Comparison of ENCODE assay signal across 8 cellular contexts in the genomic region with DNA sequence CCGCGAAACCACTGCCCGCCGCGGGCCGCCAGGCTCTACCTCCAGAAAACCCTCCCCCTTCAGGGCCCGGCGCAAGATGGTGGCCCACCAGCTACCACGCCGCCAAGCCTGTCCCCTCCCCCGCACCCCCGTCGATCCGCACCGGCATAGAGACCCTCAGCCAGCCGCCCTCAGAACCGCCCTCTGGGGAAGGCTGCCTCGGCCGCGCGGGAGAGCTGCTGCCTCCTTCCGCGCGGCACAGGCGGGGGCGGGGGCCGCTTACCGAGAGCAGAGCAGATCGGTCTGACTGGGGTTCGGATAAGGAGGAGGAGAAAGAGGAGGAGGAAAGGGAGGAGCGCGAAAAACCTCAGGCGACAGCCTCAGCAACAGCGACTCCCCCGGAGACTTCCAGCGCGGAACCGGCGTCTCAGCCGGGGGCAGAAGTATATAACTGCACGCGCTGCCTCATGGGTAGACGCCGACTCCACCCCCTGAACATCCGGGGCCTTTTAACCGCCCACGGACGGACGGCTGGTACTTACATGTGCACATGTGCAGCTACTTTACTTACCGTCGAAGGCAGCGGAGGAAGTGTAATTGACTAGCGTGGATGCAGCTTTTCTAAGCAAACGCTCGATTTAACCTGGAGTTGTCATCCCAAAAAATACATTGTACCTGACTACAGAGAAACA. TPM values are rescaled to one million over a fixed set of nuclear protein-coding genes. Genes with fewer than 3 reads are reported as not detected.
DNase-seq lines count a peak whose midpoint lies in the region; ATAC-seq and TF ChIP-seq lines count a peak whose summit lies in the region.

A gene with protein sequence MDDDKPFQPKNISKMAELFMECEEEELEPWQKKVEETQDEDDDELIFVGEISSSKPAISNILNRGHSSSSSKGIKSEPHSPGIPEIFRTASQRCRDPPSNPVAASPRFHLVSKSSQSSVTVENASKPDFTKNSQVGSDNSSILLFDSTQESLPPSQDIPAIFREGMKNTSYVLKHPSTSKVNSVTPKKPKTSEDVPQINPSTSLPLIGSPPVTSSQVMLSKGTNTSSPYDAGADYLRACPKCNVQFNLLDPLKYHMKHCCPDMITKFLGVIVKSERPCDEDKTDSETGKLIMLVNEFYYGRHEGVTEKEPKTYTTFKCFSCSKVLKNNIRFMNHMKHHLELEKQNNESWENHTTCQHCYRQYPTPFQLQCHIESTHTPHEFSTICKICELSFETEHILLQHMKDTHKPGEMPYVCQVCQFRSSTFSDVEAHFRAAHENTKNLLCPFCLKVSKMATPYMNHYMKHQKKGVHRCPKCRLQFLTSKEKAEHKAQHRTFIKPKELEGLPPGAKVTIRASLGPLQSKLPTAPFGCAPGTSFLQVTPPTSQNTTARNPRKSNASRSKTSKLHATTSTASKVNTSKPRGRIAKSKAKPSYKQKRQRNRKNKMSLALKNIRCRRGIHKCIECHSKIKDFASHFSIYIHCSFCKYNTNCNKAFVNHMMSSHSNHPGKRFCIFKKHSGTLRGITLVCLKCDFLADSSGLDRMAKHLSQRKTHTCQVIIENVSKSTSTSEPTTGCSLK (minus strand): TSS at position 400 of the 671 bp plus-strand sequence. CDS start 8,450 bp downstream, outside the sequence.

- ATAC-seq in GM21367 (IDR thresholded peaks at IDR 0.05; ENCODE audit: unreplicated experiment) = peak; percentile 93

- H3K27ac ChIP-seq in endodermal cell (ENCODE audit: low read depth, low read length) = peak within 1 kb of the TSS; percentile 94

- peak within 1 kb of the TSS; percentile 99 for H3K4me3 Mint-ChIP-seq in Calu3 (ENCODE audit: low read depth, unreplicated experiment)
- peak within 1 kb of the TSS; percentile 94 for H3K4me3 Mint-ChIP-seq in endodermal cell

- H3K36me3 Mint-ChIP-seq in Calu3 (ENCODE audit: insufficient read depth, unreplicated experiment) = peaks cover 13% of the 10 kb centered on the region
- no peaks in the 10 kb centered on the region for H3K36me3 Mint-ChIP-seq in endodermal cell (ENCODE audit: low read depth)

- WGBS in endodermal cell (ENCODE audit: insufficient coverage in 1 of 2, insufficient read length in 1 of 2), 2 experiments = 6 to 51% methylated on average over 4 to 49 of the region's 55 CpGs

- H3K27me3 Mint-ChIP-seq in Calu3 (ENCODE audit: unreplicated experiment) (no peaks in the 10 kb centered on the region), endodermal cell (ENCODE audit: insufficient read depth) (peaks cover 3% of the 10 kb centered on the region)

- peak within 1 kb of the TSS; percentile 69 for H3K27ac Mint-ChIP-seq in Calu3 (ENCODE audit: unreplicated experiment)
- H3K27ac Mint-ChIP-seq in endodermal cell = peak within 1 kb of the TSS; percentile 90

- H3K27me3 ChIP-seq in endodermal cell (ENCODE audit: control insufficient read depth, insufficient read depth, low read length, poor library complexity, severe bottlenecking) = no peaks in the 10 kb centered on the region

- H3K9me3 Mint-ChIP-seq in Calu3 (ENCODE audit: low read depth, unreplicated experiment) = no peaks in the 10 kb centered on the region
- H3K9me3 Mint-ChIP-seq in endodermal cell = peaks cover 31% of the 10 kb centered on the region

- H3K4me1 Mint-ChIP-seq in Calu3 (ENCODE audit: low read depth, unreplicated experiment) (no peaks in the 10 kb centered on the region), endodermal cell (peaks cover 5% of the 10 kb centered on the region)

- no peaks in the 10 kb centered on the region for H3K4me1 ChIP-seq in endodermal cell (ENCODE audit: control insufficient read depth, insufficient read depth, low read length)

- CTCF ChIA-PET in Calu3 (lab: Charles Lee) = interaction anchor here (0.7 kb wide), 1 partner anchor 1301 kb away, joined by 3 read pairs; no protein-coding TSS in a partner anchor

- TF ChIP-seq CTCF in Calu3 (IDR thresholded peaks at IDR 0.05; ENCODE audit: unreplicated experiment) (no peak), endodermal cell (conservative IDR thresholded peaks at IDR 0.05) (peak; percentile 54)

- no TSS peak for BruUV-seq in Calu3 (replicated peaks; lab: Mats Ljungman, UMichigan)

- intact Hi-C loops in Calu3 (cut with micrococcal nuclease; ENCODE audit: unreplicated experiment) = no loop called here

- H3K4me3 ChIP-seq in endodermal cell (ENCODE audit: low read length) = peak within 1 kb of the TSS; percentile 92

- no peaks in the 10 kb centered on the region for H3K9me3 ChIP-seq in endodermal cell (ENCODE audit: control insufficient read depth, low read length)

- DNase-seq in Calu3 = peak; percentile 93
- peak; percentile 96 for DNase-seq in HT1080 (ENCODE audit: low read depth)
- peak; percentile 83 for DNase-seq in NK-92 treated with Interleukin-12 subunit alpha and Interleukin-12 subunit beta, amount 100 ng/mL, for 24 hours (lab: John Stamatoyannopoulos, UW)
- DNase-seq in activated CD8-positive, alpha-beta memory T cell treated with anti-CD3 and anti-CD28 coated beads for 48 hours (ENCODE audit: low read depth in 2 of 3, low spot score in 2 of 3) = peak; percentile 63 to 80 (median 76)
- peak; percentile 92 for DNase-seq in endodermal cell
- peak; percentile 92 for DNase-seq in mesenteric fat pad (ENCODE audit: low spot score)
- DNase-seq in stimulated activated CD8-positive, alpha-beta memory T cell treated with anti-CD3 and anti-CD28 coated beads, Interleukin-15, amount 100 ng/mL, for 1 hour (ENCODE audit: low read depth) = peak; percentile 73

- H3K9ac ChIP-seq in endodermal cell (ENCODE audit: extremely low read depth, low read length, poor library complexity, severe bottlenecking) = peak within 1 kb of the TSS; percentile 78

- no peaks in the 10 kb centered on the region for H3K36me3 ChIP-seq in endodermal cell (ENCODE audit: control insufficient read depth, insufficient read depth, low read length)

RNA-seq across cellular contexts. Expression of the gene that starts here (rescaled TPM):
- total RNA-seq in Calu3 (2022) (7.9 and 8.8 TPM in 2 replicates), endodermal cell (10 to 100 TPM; 15.4 to 15.7 TPM), mesenteric fat pad (3.3 TPM)
- 5.6 and 7.5 TPM in 2 replicates for total RNA-seq in HT1080 (2014; rRNA removed; shearing (Covaris generic))
- 8.2 and 10.1 TPM in 2 replicates for polyA plus RNA-seq in HT1080 (2015; cell fraction: cytosol; rRNA removed)
- 21.7 and 23.3 TPM in 2 replicates for polyA plus RNA-seq in HT1080 (2015; cell fraction: nucleus; rRNA removed)
- 14.5 TPM for polyA plus RNA-seq in endodermal cell (2013, experiment 1 of 2)
- 14.4 TPM for polyA plus RNA-seq in endodermal cell (2013, experiment 2 of 2)

Comparison
In these comparisons a context has a peak if more than half of its experiments do, and no peak if none do; other contexts are left out.
1. Peak in every context shown above with its lines: DNase-seq, ATAC-seq, H3K4me3 ChIP-seq and H3K27ac ChIP-seq.